Comparison of ENCODE assay signal across 27 cellular contexts in genomic region chr17:20919990-20920812, GRCh38.
DNase-seq lines count a peak whose midpoint lies in the region; ATAC-seq, FAIRE-seq and TF ChIP-seq lines count a peak whose summit lies in the region.
"Had no signal": no experiment of that assay in that cellular context is flagged by ENCODE, and none has a peak within 500 bp of the region (broad histone marks: within the 10 kb centered on the region; RNA-seq: fewer than 3 reads in every experiment).

No MANE protein-coding gene starts in this region.

- H4K5ac ChIP-seq in H9 (ENCODE audit: insufficient read length, low read depth, low read length), result no peak overlapping the region

- no peak for TF ChIP-seq CTCF in 22Rv1 (IDR thresholded peaks at IDR 0.05)
- TF ChIP-seq CTCF in astrocyte (IDR thresholded peaks at IDR 0.05; ENCODE audit: insufficient read depth, low read depth, low read length), result no peak
- TF ChIP-seq CTCF in left ventricle myocardium inferior (IDR thresholded peaks at IDR 0.05; ENCODE audit: borderline replicate concordance), result no peak
- TF ChIP-seq CTCF in H9 (conservative IDR thresholded peaks at IDR 0.05), result no peak

- H4K91ac ChIP-seq in H9 (ENCODE audit: insufficient read length, low read depth, low read length), result no peak overlapping the region

- intact Hi-C loops in left ventricle myocardium inferior (cut with micrococcal nuclease), result no loop called here

- H3K4me2 ChIP-seq in astrocyte (ENCODE audit: low read length) (peak overlapping the region; percentile 73), H9 (ENCODE audit: insufficient read depth, insufficient read length, low read length) (no peak overlapping the region)

- H3K27me3 Mint-ChIP-seq in astrocyte (ENCODE audit: low read depth, unreplicated experiment), result no peaks in the 10 kb centered on the region
- peaks cover 36% of the 10 kb centered on the region for H3K27me3 Mint-ChIP-seq in T-helper 2 cell treated with Interferon-gamma antibody and Interleukin-4, amounts not matched to agents 5 μg/mL and 100 μg/mL, for 36 hours (ENCODE audit: low read depth)
- no peaks in the 10 kb centered on the region; the same call in 1 of the 2 replicates for H3K27me3 Mint-ChIP-seq in H9 (ENCODE audit: low read depth)

- no peak overlapping the region for H2BK20ac ChIP-seq in H9 (ENCODE audit: low read depth, low read length, poor library complexity, severe bottlenecking)

- H3K27ac Mint-ChIP-seq in astrocyte (ENCODE audit: unreplicated experiment), result peak overlapping the region; percentile 97
- no peak overlapping the region for H3K27ac Mint-ChIP-seq in T-helper 2 cell treated with Interferon-gamma antibody and Interleukin-4, amounts not matched to agents 5 μg/mL and 100 μg/mL, for 36 hours
- H3K27ac Mint-ChIP-seq in H9, result no peak overlapping the region
- H3K27ac Mint-ChIP-seq: activated CD4-positive, alpha-beta T cell treated with anti-CD3 and anti-CD28 coated beads, Interleukin-2, amount 10 ng/mL, durations not matched to agents 7 days and 5 days; activated CD8-positive, alpha-beta memory T cell treated with anti-CD3 and anti-CD28 coated beads, Interleukin-2, amount 10 ng/mL, durations not matched to agents 7 days and 5 days; activated naive CD8-positive, alpha-beta T cell; effector memory CD8-positive, alpha-beta T cell; T-helper 1 cell treated with Interleukin-12 subunit alpha and Interleukin-12 subunit beta and Interleukin-4 antibody, amounts not matched to agents 30 μg/mL and 1 μg/mL, for 36 hours had no signal

- peak; percentile 36 for DNase-seq in astrocyte (ENCODE audit: low read depth)
- DNase-seq in left ventricle myocardium inferior, result no peak
- peak; percentile 31 for DNase-seq in pons (ENCODE audit: low spot score)
- DNase-seq in T-helper 2 cell treated with Interferon-gamma antibody and Interleukin-4, amounts not matched to agents 5 μg/mL and 100 μg/mL, for 36 hours (ENCODE audit: low spot score), result no peak
- DNase-seq in H9, result no peak
- DNase-seq in A172 (ENCODE audit: low spot score), result no peak
- DNase-seq: ACHN; activated CD4-positive, alpha-beta T cell treated with anti-CD3 and anti-CD28 coated beads, Interleukin-2, amount 10 ng/mL, durations not matched to agents 7 days and 5 days; activated CD8-positive, alpha-beta memory T cell treated with anti-CD3 and anti-CD28 coated beads, Interleukin-2, amount 10 ng/mL, durations not matched to agents 7 days and 5 days; effector memory CD8-positive, alpha-beta T cell; esophagus squamous epithelium; left colon; NCI-H1048; NCI-H1930; NCI-H2227 treated with DMSO at 0.1 percent for 48 hours; SHP77; stimulated activated CD4-positive, alpha-beta T cell treated with anti-CD3 and anti-CD28 coated beads, Interleukin-12 subunit alpha, Interleukin-12 subunit beta, amount 100 ng/mL, for 4 hours; stimulated activated CD4-positive, alpha-beta T cell treated with anti-CD3 and anti-CD28 coated beads, Interleukin-4, amount 100 ng/mL, for 4 hours; stimulated activated naive CD8-positive, alpha-beta T cell treated with anti-CD3 and anti-CD28 coated beads, Interleukin-15, Interleukin-2, amounts not matched to agents 100 U/mL and 50 U/mL, for 24 hours; thyroid gland had no signal

- FAIRE-seq in astrocyte (lab: Jason Lieb, UNC), result no peak
- FAIRE-seq: GM19239 had no signal

- no peaks in the 10 kb centered on the region for H3K9me3 Mint-ChIP-seq in astrocyte (ENCODE audit: unreplicated experiment)
- no peaks in the 10 kb centered on the region for H3K9me3 Mint-ChIP-seq in T-helper 2 cell treated with Interferon-gamma antibody and Interleukin-4, amounts not matched to agents 5 μg/mL and 100 μg/mL, for 36 hours
- peaks cover 10 to 12% of the 10 kb centered on the region in 2 experiments for H3K9me3 Mint-ChIP-seq in H9
- H3K9me3 Mint-ChIP-seq: effector memory CD8-positive, alpha-beta T cell had no signal

- H3K9me3 ChIP-seq in astrocyte (ENCODE audit: insufficient read depth, low read depth, low read length), result no peaks in the 10 kb centered on the region
- H3K9me3 ChIP-seq in left ventricle myocardium inferior (replicated peaks), result no peaks in the 10 kb centered on the region
- no peaks in the 10 kb centered on the region for H3K9me3 ChIP-seq in H9 (ENCODE audit: control insufficient read depth, low read depth, low read length)
- H3K9me3 ChIP-seq: ascending aorta, esophagus squamous epithelium, thyroid gland had no signal

- H3K79me1 ChIP-seq in H9 (ENCODE audit: insufficient read depth, low read depth, low read length, poor library complexity, severe bottlenecking), result no peaks in the 10 kb centered on the region

- H4K20me1 ChIP-seq in astrocyte (ENCODE audit: insufficient read depth, low read length) (no peaks in the 10 kb centered on the region), H9 (ENCODE audit: control insufficient read depth, insufficient read depth, insufficient read length) (no peaks in the 10 kb centered on the region)

- H3K23ac ChIP-seq in H9 (ENCODE audit: insufficient read length, low read depth, low read length), result no peak overlapping the region

- H3K36me3 ChIP-seq in astrocyte (ENCODE audit: insufficient read depth, low read length) (no peaks in the 10 kb centered on the region), left ventricle myocardium inferior (no peaks in the 10 kb centered on the region)
- H3K36me3 ChIP-seq: ascending aorta, esophagus squamous epithelium, thyroid gland had no signal

- H3K36me3 Mint-ChIP-seq in astrocyte (ENCODE audit: low read depth, unreplicated experiment) (peaks cover 4% of the 10 kb centered on the region), H9 (ENCODE audit: insufficient read depth in 1 of 3, low read depth in 3 of 3) (peaks cover 8 to 16% (median 8%) of the 10 kb centered on the region in 3 experiments)
- no peaks in the 10 kb centered on the region for H3K36me3 Mint-ChIP-seq in T-helper 2 cell treated with Interferon-gamma antibody and Interleukin-4, amounts not matched to agents 5 μg/mL and 100 μg/mL, for 36 hours (ENCODE audit: low read depth)
- H3K36me3 Mint-ChIP-seq: activated CD8-positive, alpha-beta memory T cell treated with anti-CD3 and anti-CD28 coated beads, Interleukin-2, amount 10 ng/mL, durations not matched to agents 7 days and 5 days; activated naive CD8-positive, alpha-beta T cell had no signal

- no peaks in the 10 kb centered on the region for H3K23me2 ChIP-seq in H9 (ENCODE audit: insufficient read length, low read depth, low read length, poor library complexity, severe bottlenecking)

- H2BK5ac ChIP-seq in H9 (ENCODE audit: insufficient read length, low read length), result no peak overlapping the region

- H2AK5ac ChIP-seq in H9 (ENCODE audit: insufficient read length, low read length), result no peak overlapping the region

- no CpG with 5 or more reads among the region's 4 CpGs for WGBS in H9 (ENCODE audit: extremely low coverage, insufficient read length, low lambda C conversion rate)

- H3T11ph ChIP-seq in H9 (ENCODE audit: low read length), result no peak overlapping the region

- H3K79me2 ChIP-seq in astrocyte (ENCODE audit: insufficient read depth, low read length), result no peaks in the 10 kb centered on the region
- H3K79me2 ChIP-seq in H9 (ENCODE audit: insufficient read depth, low read length), result no peaks in the 10 kb centered on the region

- H2BK12ac ChIP-seq in H9 (ENCODE audit: insufficient read length, low read depth, low read length), result no peak overlapping the region

- H3K56ac ChIP-seq in H9 (ENCODE audit: insufficient read length, low read depth, low read length), result no peak overlapping the region

- H3K18ac ChIP-seq in H9 (ENCODE audit: insufficient read length, low read depth, low read length), result no peak overlapping the region

- H2BK15ac ChIP-seq in H9 (ENCODE audit: low read depth, low read length), result no peak overlapping the region

- H2AFZ ChIP-seq in astrocyte (ENCODE audit: low read depth, low read length) (no peak overlapping the region), H9 (ENCODE audit: low read length) (no peak overlapping the region)

- no peaks in the 10 kb centered on the region for H3K27me3 ChIP-seq in astrocyte (ENCODE audit: insufficient read depth, low read length)
- no peaks in the 10 kb centered on the region for H3K27me3 ChIP-seq in left ventricle myocardium inferior (ENCODE audit: low read depth)
- no peaks in the 10 kb centered on the region for H3K27me3 ChIP-seq in H9 (ENCODE audit: insufficient read depth, low read length)
- H3K27me3 ChIP-seq: ascending aorta, thyroid gland had no signal

- H3K27ac ChIP-seq in 22Rv1 (peak overlapping the region; percentile 29), astrocyte (ENCODE audit: low read depth, low read length) (peak overlapping the region; percentile 88), left ventricle myocardium inferior (replicated peaks) (peak overlapping the region; percentile 74), H9 (ENCODE audit: insufficient read length, low read depth, low read length) (no peak overlapping the region)
- H3K27ac ChIP-seq: ascending aorta, C4-2B, thyroid gland had no signal

- H3K4me3 ChIP-seq in astrocyte (ENCODE audit: insufficient read depth, low read depth, low read length) (no peak overlapping the region), left ventricle myocardium inferior (no peak overlapping the region)
- H3K4me3 ChIP-seq: ascending aorta, esophagus squamous epithelium, thyroid gland had no signal

- H4K8ac ChIP-seq in H9 (replicated peaks; ENCODE audit: insufficient read length, low read depth, low read length), result no peak overlapping the region

- no peak overlapping the region for H3K4ac ChIP-seq in H9 (ENCODE audit: low read depth, low read length)

- H3K4me1 Mint-ChIP-seq in astrocyte (ENCODE audit: low read depth, unreplicated experiment), result peaks cover 34% of the 10 kb centered on the region
- peaks cover 8% of the 10 kb centered on the region for H3K4me1 Mint-ChIP-seq in T-helper 2 cell treated with Interferon-gamma antibody and Interleukin-4, amounts not matched to agents 5 μg/mL and 100 μg/mL, for 36 hours (ENCODE audit: low read depth)
- peaks cover 17 to 21% of the 10 kb centered on the region in 2 experiments; a peak in 3 of 4 replicates for H3K4me1 Mint-ChIP-seq in H9

- peaks cover 29% of the 10 kb centered on the region for H3K4me1 ChIP-seq in astrocyte (ENCODE audit: insufficient read depth, low read length)
- peaks cover 7% of the 10 kb centered on the region for H3K4me1 ChIP-seq in left ventricle myocardium inferior
- no peaks in the 10 kb centered on the region for H3K4me1 ChIP-seq in H9 (ENCODE audit: insufficient read depth, low read length)
- H3K4me1 ChIP-seq: ascending aorta, thyroid gland had no signal

- H3K4me3 Mint-ChIP-seq in astrocyte (ENCODE audit: unreplicated experiment) (no peak overlapping the region), H9 (no peak overlapping the region)
- H3K4me3 Mint-ChIP-seq in T-helper 2 cell treated with Interferon-gamma antibody and Interleukin-4, amounts not matched to agents 5 μg/mL and 100 μg/mL, for 36 hours, result no peak overlapping the region
- H3K4me3 Mint-ChIP-seq: activated CD4-positive, alpha-beta T cell treated with anti-CD3 and anti-CD28 coated beads, Interleukin-2, amount 10 ng/mL, durations not matched to agents 7 days and 5 days; activated CD8-positive, alpha-beta memory T cell treated with anti-CD3 and anti-CD28 coated beads, Interleukin-2, amount 10 ng/mL, durations not matched to agents 7 days and 5 days; activated naive CD8-positive, alpha-beta T cell; effector memory CD8-positive, alpha-beta T cell; T-helper 1 cell treated with Interleukin-12 subunit alpha and Interleukin-12 subunit beta and Interleukin-4 antibody, amounts not matched to agents 30 μg/mL and 1 μg/mL, for 36 hours had no signal

- no peak for ATAC-seq in GM19023 (IDR thresholded peaks at IDR 0.05; ENCODE audit: unreplicated experiment)
- ATAC-seq: activated CD8-positive, alpha-beta memory T cell treated with anti-CD3 and anti-CD28 coated beads, Interleukin-2, amount 10 ng/mL, durations not matched to agents 7 days and 5 days; effector memory CD8-positive, alpha-beta T cell; left colon; stimulated activated naive CD8-positive, alpha-beta T cell treated with anti-CD3 and anti-CD28 coated beads, Interleukin-15, Interleukin-2, amounts not matched to agents 100 U/mL and 50 U/mL, for 24 hours had no signal

- H3K14ac ChIP-seq in H9 (ENCODE audit: insufficient read depth, low read length), result no peak overlapping the region

- H3K9ac ChIP-seq in astrocyte (ENCODE audit: low read length) (peak overlapping the region; percentile 73), H9 (ENCODE audit: extremely low read depth, insufficient read length, low read length) (no peak overlapping the region)

- no peak overlapping the region for H2BK120ac ChIP-seq in H9 (ENCODE audit: low read depth, low read length, poor library complexity, severe bottlenecking)

Comparison
In these comparisons a context has a peak if more than half of its experiments do, and no peak if none do; other contexts are left out.
1. DNase-seq: peak in astrocyte (single experiment) and pons (single experiment); none in left ventricle myocardium inferior (single experiment), T-helper 2 cell treated with Interferon-gamma antibody and Interleukin-4, amounts not matched to agents 5 μg/mL and 100 μg/mL, for 36 hours (single experiment), H9 (single experiment) and A172 (single experiment).